ENCODE assay signal across 21 cellular contexts in genomic region chr2:59882279-59882678, GRCh38.
DNase-seq lines count a peak whose midpoint lies in the region; TF ChIP-seq lines count a peak whose summit lies in the region.
"Had no signal": no experiment of that assay in that cellular context is flagged by ENCODE, and none has a peak within 500 bp of the region (broad histone marks: within the 10 kb centered on the region; RNA-seq: fewer than 3 reads in every experiment).

No MANE protein-coding gene starts in this region.

- no peaks in the 10 kb centered on the region for H3K4me1 ChIP-seq in breast epithelium
- H3K4me1 ChIP-seq: A549, Caco-2 had no signal

- no peak for DNase-seq in MCF 10A (ENCODE audit: unreplicated experiment)
- no peak for DNase-seq in breast epithelium (ENCODE audit: low spot score in 2 of 2)
- DNase-seq in ecto neural progenitor cell (ENCODE audit: low spot score): peak; percentile 50
- DNase-seq in foreskin melanocyte: peak; percentile 20
- no peak for DNase-seq in midbrain (lab: John Stamatoyannopoulos, UW)
- no peak for DNase-seq in NCI-H510A treated with DMSO at 0.1 percent for 48 hours (lab: John Stamatoyannopoulos, UW)
- DNase-seq in activated CD4-positive, alpha-beta T cell treated with anti-CD3 and anti-CD28 coated beads for 1 hour: no peak
- DNase-seq: AML-193; Caco-2; Calu3; CD4-positive, alpha-beta T cell; CD8-positive, alpha-beta T cell; DMS79 treated with DMSO at 0.1 percent for 48 hours; EL; GDM1 had no signal

- CTCF ChIA-PET in MCF 10A (lab: Yijun Ruan, JAX): interaction anchor here (0.6 kb wide), 1 partner anchor 1435 kb away, joined by 3 read pairs; no protein-coding TSS in a partner anchor

- no peak for TF ChIP-seq CTCF in MCF 10A (IDR thresholded peaks at IDR 0.05; ENCODE audit: unreplicated experiment)
- no peak for TF ChIP-seq CTCF in breast epithelium (IDR thresholded peaks at IDR 0.05)

- no peaks in the 10 kb centered on the region for H3K9me3 ChIP-seq in breast epithelium
- H3K9me3 ChIP-seq: A549; BLaER1 treated with 17β-estradiol and CSF1 and Interleukin-3, amounts not matched to agents 10 nM and 100 nM; Caco-2 had no signal

- no TSS peak for BruUV-seq in MCF 10A (replicated peaks; lab: Mats Ljungman, UMichigan)

- no peak for TF ChIP-seq POLR2A in breast epithelium (IDR thresholded peaks at IDR 0.05)

- no peak overlapping the region for H3K27ac ChIP-seq in breast epithelium
- H3K27ac ChIP-seq: 22Rv1; A549; BLaER1 treated with 17β-estradiol and CSF1 and Interleukin-3, amounts not matched to agents 10 nM and 100 nM; C4-2B had no signal

- H3K9me3 Mint-ChIP-seq in MCF 10A (ENCODE audit: unreplicated experiment): peaks cover 7% of the 10 kb centered on the region
- H3K9me3 Mint-ChIP-seq: CD4-positive, alpha-beta T cell; CD8-positive, alpha-beta T cell had no signal

- H3K4me3 ChIP-seq in breast epithelium: no peak overlapping the region
- H3K4me3 ChIP-seq: A549; BLaER1 treated with 17β-estradiol and CSF1 and Interleukin-3, amounts not matched to agents 10 nM and 100 nM; GM12878 had no signal

- H3K36me3 Mint-ChIP-seq in MCF 10A (ENCODE audit: insufficient read depth, unreplicated experiment): no peaks in the 10 kb centered on the region
- H3K36me3 Mint-ChIP-seq: CD8-positive, alpha-beta T cell had no signal

- peaks cover 30% of the 10 kb centered on the region for H3K4me1 Mint-ChIP-seq in MCF 10A (ENCODE audit: insufficient read depth, unreplicated experiment)

- H3K27me3 ChIP-seq in breast epithelium: no peaks in the 10 kb centered on the region
- H3K27me3 ChIP-seq: BLaER1 treated with 17β-estradiol and CSF1 and Interleukin-3, amounts not matched to agents 10 nM and 100 nM had no signal

- no peaks in the 10 kb centered on the region for H3K36me3 ChIP-seq in breast epithelium
- H3K36me3 ChIP-seq: BLaER1 treated with 17β-estradiol and CSF1 and Interleukin-3, amounts not matched to agents 10 nM and 100 nM had no signal

- peak overlapping the region; percentile 87 for H3K27ac Mint-ChIP-seq in MCF 10A (ENCODE audit: low read depth, unreplicated experiment)
- H3K27ac Mint-ChIP-seq: B cell; CD4-positive, alpha-beta T cell; CD8-positive, alpha-beta T cell had no signal

- H3K27me3 Mint-ChIP-seq in MCF 10A (ENCODE audit: insufficient read depth, unreplicated experiment): no peaks in the 10 kb centered on the region
- H3K27me3 Mint-ChIP-seq: CD4-positive, alpha-beta T cell had no signal

- POLR2A ChIA-PET in MCF 10A (lab: Yijun Ruan, JAX): interaction anchor here (0.7 to 1.7 kb wide), 4 partner anchors 20 to 228 kb away, joined by 3 to 4 read pairs (median 3); no protein-coding TSS in a partner anchor

- H3K4me3 Mint-ChIP-seq in MCF 10A (ENCODE audit: unreplicated experiment): no peak overlapping the region
- H3K4me3 Mint-ChIP-seq: B cell; CD4-positive, alpha-beta T cell; CD8-positive, alpha-beta T cell had no signal

- intact Hi-C loops in MCF 10A (cut with micrococcal nuclease) (loop anchor here (10.0 kb wide), 1 partner anchor 673 kb away; the partner anchor contains the start of gene BCL11A), breast epithelium (cut with DNase I; ENCODE audit: low total_unique reads) (loop anchor here (5.0 kb wide), 1 partner anchor 1585 kb away; no protein-coding TSS in a partner anchor)

Comparison
In these comparisons a context has a peak if more than half of its experiments do, and no peak if none do; other contexts are left out.
1. DNase-seq: peak in ecto neural progenitor cell (single experiment) and foreskin melanocyte (single experiment); none in MCF 10A (single experiment), breast epithelium (0 of 2), midbrain (single experiment), NCI-H510A treated with DMSO at 0.1 percent for 48 hours (single experiment) and activated CD4-positive, alpha-beta T cell treated with anti-CD3 and anti-CD28 coated beads for 1 hour (single experiment).